15 cellular contexts compared by ENCODE assay signal in the genomic region with DNA sequence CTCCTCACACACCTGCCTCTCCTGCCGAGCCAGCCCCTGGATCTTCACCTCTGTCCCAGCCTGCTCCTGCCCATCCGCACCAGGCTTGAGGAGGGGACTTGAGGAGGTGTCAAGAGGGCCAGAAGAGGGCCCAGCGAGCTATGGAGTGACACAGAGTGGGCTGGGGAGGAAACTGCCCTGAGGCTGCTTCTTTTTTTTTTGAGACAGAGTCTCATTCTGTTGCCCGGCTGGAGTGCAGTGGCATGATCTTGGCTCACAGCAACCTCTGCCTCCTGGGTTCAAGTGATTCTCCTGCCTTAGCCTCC. TPM values are rescaled to one million over a fixed set of nuclear protein-coding genes. Genes with fewer than 3 reads are reported as not detected.
A peak's percentile ranks its signal among the peaks of the same experiment; 100 is the strongest.
DNase-seq lines count a peak whose midpoint lies in the region; ATAC-seq and TF ChIP-seq lines count a peak whose summit lies in the region.
"Had no signal": no experiment of that assay in that cellular context is flagged by ENCODE, and none has a peak within 500 bp of the region (broad histone marks: within the 10 kb centered on the region; RNA-seq: fewer than 3 reads in every experiment).

No MANE protein-coding gene starts in this region.

- intact Hi-C loops in natural killer cell (cut with micrococcal nuclease) = no loop called here

- no peak for TF ChIP-seq CTCF in natural killer cell (IDR thresholded peaks at IDR 0.05)

- no peaks in the 10 kb centered on the region for H3K27me3 Mint-ChIP-seq in stimulated activated naive CD8-positive, alpha-beta T cell treated with anti-CD3 and anti-CD28 coated beads, Interleukin-15, amount 100 ng/mL, for 72 hours
- H3K27me3 Mint-ChIP-seq in central memory CD8-positive, alpha-beta T cell = no peaks in the 10 kb centered on the region
- peaks cover 0 to 4% of the 10 kb centered on the region in 2 donors for H3K27me3 Mint-ChIP-seq in natural killer cell (ENCODE audit: low read depth in 2 of 2)

- peak overlapping the region in 1 of 2 donors; percentile 59 for H3K4me3 Mint-ChIP-seq in stimulated activated naive CD8-positive, alpha-beta T cell treated with anti-CD3 and anti-CD28 coated beads, Interleukin-15, amount 100 ng/mL, for 72 hours
- H3K4me3 Mint-ChIP-seq in central memory CD8-positive, alpha-beta T cell = no peak overlapping the region
- H3K4me3 Mint-ChIP-seq in natural killer cell = no peak overlapping the region
- H3K4me3 Mint-ChIP-seq: dendritic cell treated with granulocyte-macrophage colony-stimulating factor and Interleukin-4, amounts not matched to agents 40 ng/mL and 50 ng/mL, for 4 days; immature natural killer cell had no signal

- ATAC-seq in stimulated activated naive CD8-positive, alpha-beta T cell treated with anti-CD3 and anti-CD28 coated beads, Interleukin-15, amount 100 ng/mL, for 72 hours = no peak
- ATAC-seq in stimulated activated naive CD8-positive, alpha-beta T cell treated with anti-CD3 and anti-CD28 coated beads, Interleukin-15, Interleukin-2, amounts not matched to agents 100 U/mL and 50 U/mL, for 24 hours = no peak
- no peak for ATAC-seq in central memory CD8-positive, alpha-beta T cell (replicated peaks; ENCODE audit: extremely low read depth, poor library complexity, severe bottlenecking)
- ATAC-seq in natural killer cell (no peak), GM19463 (IDR thresholded peaks at IDR 0.05; ENCODE audit: unreplicated experiment) (no peak)
- ATAC-seq: sciatic nerve had no signal

- H3K4me1 Mint-ChIP-seq in stimulated activated naive CD8-positive, alpha-beta T cell treated with anti-CD3 and anti-CD28 coated beads, Interleukin-15, amount 100 ng/mL, for 72 hours = peaks cover 21% of the 10 kb centered on the region
- H3K4me1 Mint-ChIP-seq in central memory CD8-positive, alpha-beta T cell = peaks cover 13% of the 10 kb centered on the region
- peaks cover 0 to 6% of the 10 kb centered on the region in 2 donors for H3K4me1 Mint-ChIP-seq in natural killer cell

- H3K36me3 Mint-ChIP-seq in central memory CD8-positive, alpha-beta T cell (ENCODE audit: insufficient read depth) = no peaks in the 10 kb centered on the region
- no peaks in the 10 kb centered on the region for H3K36me3 Mint-ChIP-seq in natural killer cell
- H3K36me3 Mint-ChIP-seq: immature natural killer cell had no signal

- H3K27ac Mint-ChIP-seq in stimulated activated naive CD8-positive, alpha-beta T cell treated with anti-CD3 and anti-CD28 coated beads, Interleukin-15, amount 100 ng/mL, for 72 hours = peak overlapping the region; percentile 59 to 99
- H3K27ac Mint-ChIP-seq in central memory CD8-positive, alpha-beta T cell (ENCODE audit: low read depth) = peak overlapping the region; percentile 52
- H3K27ac Mint-ChIP-seq in natural killer cell = no peak overlapping the region
- H3K27ac Mint-ChIP-seq: dendritic cell treated with granulocyte-macrophage colony-stimulating factor and Interleukin-4, amounts not matched to agents 40 ng/mL and 50 ng/mL, for 4 days; immature natural killer cell had no signal

- DNase-seq in NCI-H2029 treated with DMSO at 0.1 percent for 48 hours (lab: John Stamatoyannopoulos, UW) (peak; percentile 97), NCI-H2029 (lab: John Stamatoyannopoulos, UW) (no peak), NCI-H2107 (lab: John Stamatoyannopoulos, UW) (no peak), natural killer cell (no peak)
- DNase-seq in stimulated activated naive CD8-positive, alpha-beta T cell treated with anti-CD3 and anti-CD28 coated beads, Interleukin-15, amount 100 ng/mL, for 72 hours = no peak
- no peak for DNase-seq in stimulated activated naive CD8-positive, alpha-beta T cell treated with anti-CD3 and anti-CD28 coated beads, Interleukin-15, Interleukin-2, amounts not matched to agents 100 U/mL and 50 U/mL, for 24 hours
- no peak for DNase-seq in central memory CD8-positive, alpha-beta T cell (ENCODE audit: low spot score in 2 of 2)
- DNase-seq: C1 segment of cervical spinal cord, immature natural killer cell, KG1, tibial artery had no signal

- H3K9me3 Mint-ChIP-seq in stimulated activated naive CD8-positive, alpha-beta T cell treated with anti-CD3 and anti-CD28 coated beads, Interleukin-15, amount 100 ng/mL, for 72 hours = no peaks in the 10 kb centered on the region
- H3K9me3 Mint-ChIP-seq in central memory CD8-positive, alpha-beta T cell = no peaks in the 10 kb centered on the region
- H3K9me3 Mint-ChIP-seq in natural killer cell = no peaks in the 10 kb centered on the region
- H3K9me3 Mint-ChIP-seq: activated T-helper 1 cell treated with anti-CD3 and anti-CD28 coated beads, Interleukin-12 subunit alpha, Interleukin-12 subunit beta, Interleukin-2, Interleukin-4 antibody, amounts not matched to agents 30 ng/mL and 10 ng/mL and 1 ng/mL, durations not matched to agents 14 hours and 24 hours and 36 hours; dendritic cell treated with granulocyte-macrophage colony-stimulating factor and Interleukin-4, amounts not matched to agents 40 ng/mL and 50 ng/mL, for 4 days; immature natural killer cell had no signal

RNA-seq across cellular contexts. Expression of gene CDON, which starts 21.9 kb away (rescaled TPM):
- under 1 TPM in 2 of 3 donors, not detected in 1; 0.25 to 0.38 TPM for total RNA-seq in natural killer cell

Comparison
In these comparisons a context has a peak if more than half of its experiments do, and no peak if none do; other contexts are left out.
1. H3K27ac Mint-ChIP-seq: peak in stimulated activated naive CD8-positive, alpha-beta T cell treated with anti-CD3 and anti-CD28 coated beads, Interleukin-15, amount 100 ng/mL, for 72 hours (2 of 2) and central memory CD8-positive, alpha-beta T cell (single experiment); none in natural killer cell (0 of 2).